ENCODE assay signal across 8 cellular contexts in the genomic region with DNA sequence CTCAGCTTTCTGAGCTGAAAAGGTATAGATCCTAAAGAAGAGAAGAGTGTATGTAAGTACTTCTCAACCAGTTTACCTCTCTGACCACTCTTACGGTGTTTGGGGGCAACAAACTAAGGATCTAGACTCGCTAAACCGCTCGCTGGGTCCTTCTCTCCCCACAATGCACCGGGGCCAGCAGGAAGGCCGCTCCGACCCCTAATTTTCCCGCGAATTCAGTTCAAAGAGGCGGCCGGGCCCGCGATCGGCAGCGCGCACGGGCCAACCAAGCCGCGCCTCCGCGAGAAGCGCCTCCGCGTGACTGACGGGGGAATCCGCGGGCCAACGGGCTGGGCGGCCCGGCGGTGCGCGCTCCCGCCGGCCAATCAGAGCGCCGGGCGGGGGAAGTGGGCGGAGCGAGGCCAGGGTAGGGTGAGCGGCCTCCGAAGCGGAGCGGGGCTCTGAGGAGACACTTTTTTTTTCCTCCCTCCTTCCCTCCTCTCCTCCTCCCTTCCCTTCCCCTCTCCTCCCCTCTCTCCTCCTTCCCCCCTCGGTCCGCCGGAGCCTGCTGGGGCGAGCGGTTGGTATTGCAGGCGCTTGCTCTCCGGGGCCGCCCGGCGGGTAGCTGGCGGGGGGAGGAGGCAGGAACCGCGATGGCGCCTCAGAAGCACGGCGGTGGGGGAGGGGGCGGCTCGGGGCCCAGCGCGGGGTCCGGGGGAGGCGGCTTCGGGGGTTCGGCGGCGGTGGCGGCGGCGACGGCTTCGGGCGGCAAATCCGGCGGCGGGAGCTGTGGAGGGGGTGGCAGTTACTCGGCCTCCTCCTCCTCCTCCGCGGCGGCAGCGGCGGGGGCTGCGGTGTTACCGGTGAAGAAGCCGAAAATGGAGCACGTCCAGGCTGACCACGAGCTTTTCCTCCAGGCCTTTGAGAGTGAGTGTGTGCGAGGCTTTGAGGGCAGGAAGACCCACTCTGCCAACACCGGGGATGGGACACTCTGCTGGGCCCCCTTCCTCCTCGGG. TPM values are rescaled to one million over a fixed set of nuclear protein-coding genes. Genes with fewer than 3 reads are reported as not detected.
A peak's percentile ranks its signal among the peaks of the same experiment; 100 is the strongest.
DNase-seq lines count a peak whose midpoint lies in the region; ATAC-seq, FAIRE-seq and TF ChIP-seq lines count a peak whose summit lies in the region.
"Not testable (repeated sequence)": the region's sequence is repeated elsewhere in the genome, so short reads cannot be mapped to it uniquely, and the experiment has no call there.

A gene (plus strand): TSS at position 393 of the 995 bp plus-strand sequence. CDS start 240 bp downstream, at position 633.

- TF ChIP-seq CTCF in parathyroid adenoma (IDR thresholded peaks at IDR 0.05), result not testable (repeated sequence)

- DNase-seq in GM12891 (ENCODE audit: insufficient read length, low spot score), result not testable (repeated sequence)
- DNase-seq in NCI-H1436 treated with DMSO at 0.1 percent for 48 hours (lab: John Stamatoyannopoulos, UW), result peak; percentile 64
- DNase-seq in T follicular helper cell (ENCODE audit: low read depth), result peak; percentile 77
- DNase-seq in activated naive CD8-positive, alpha-beta T cell treated with anti-CD3 and anti-CD28 coated beads, Interleukin-2, amount 10 ng/mL, durations not matched to agents 7 days and 5 days, result peak; percentile 92
- DNase-seq in cardiac septum (ENCODE audit: low spot score), result peak; percentile 93

- peaks cover 14% of the 10 kb centered on the region for H3K4me1 Mint-ChIP-seq in activated naive CD8-positive, alpha-beta T cell treated with anti-CD3 and anti-CD28 coated beads, Interleukin-2, amount 10 ng/mL, durations not matched to agents 7 days and 5 days

- H3K4me1 ChIP-seq in parathyroid adenoma; thymus (ENCODE audit: control insufficient read depth, insufficient read depth, low read length): not testable (repeated sequence)

- H3K27ac Mint-ChIP-seq in activated naive CD8-positive, alpha-beta T cell treated with anti-CD3 and anti-CD28 coated beads, Interleukin-2, amount 10 ng/mL, durations not matched to agents 7 days and 5 days, result peak within 1 kb of the TSS; percentile 83

- not testable (repeated sequence) for H3K36me3 Mint-ChIP-seq in activated naive CD8-positive, alpha-beta T cell treated with anti-CD3 and anti-CD28 coated beads, Interleukin-2, amount 10 ng/mL, durations not matched to agents 7 days and 5 days

- peak within 1 kb of the TSS; percentile 86 for H3K4me3 Mint-ChIP-seq in activated naive CD8-positive, alpha-beta T cell treated with anti-CD3 and anti-CD28 coated beads, Interleukin-2, amount 10 ng/mL, durations not matched to agents 7 days and 5 days

- not testable (repeated sequence) for H3K27me3 ChIP-seq in parathyroid adenoma (ENCODE audit: control insufficient read depth, insufficient read depth, low read length); thymus (ENCODE audit: control insufficient read depth, insufficient read depth)

- POLR2A ChIA-PET in activated naive CD8-positive, alpha-beta T cell treated with anti-CD3 and anti-CD28 coated beads, Interleukin-2, amount 10 ng/mL, durations not matched to agents 7 days and 5 days (lab: Charles Lee), result interaction anchor here (0.6 to 1.2 kb wide), 7 partner anchors 25 to 412 kb away, joined by 3 to 8 read pairs (median 4); a partner anchor contains a TSS

- H2AFZ ChIP-seq in parathyroid adenoma, result peak within 1 kb of the TSS; percentile 97

- H3K9ac ChIP-seq in parathyroid adenoma, result not testable (repeated sequence)

- not testable (repeated sequence) for H3K79me2 ChIP-seq in parathyroid adenoma

- intact Hi-C loops in cardiac septum (cut with DNase I), result not testable (repeated sequence)

- ATAC-seq in HG02798 (IDR thresholded peaks at IDR 0.05; ENCODE audit: poor library complexity, unreplicated experiment), result peak; percentile 98
- peak; percentile 96 for ATAC-seq in activated naive CD8-positive, alpha-beta T cell treated with anti-CD3 and anti-CD28 coated beads, Interleukin-2, amount 10 ng/mL, durations not matched to agents 7 days and 5 days (ENCODE audit: low read depth)

- peak within 1 kb of the TSS; percentile 83 for H3K4me3 ChIP-seq in parathyroid adenoma (ENCODE audit: low read depth, low read length)
- peak within 1 kb of the TSS; percentile 82 for H3K4me3 ChIP-seq in thymus (ENCODE audit: low read length)

- H3K4me2 ChIP-seq in parathyroid adenoma (ENCODE audit: low read length), result peak within 1 kb of the TSS; percentile 58

- WGBS in thymus, result under 1% methylated on average over 91 of the region's 93 CpGs

- peak; percentile 100 for FAIRE-seq in GM12891 (lab: Jason Lieb, UNC)

- peak; percentile 70; the same call in 1 of the 2 replicates for TF ChIP-seq POLR2A in GM12891 (IDR thresholded peaks at IDR 0.05; ENCODE audit: low read depth, low read length)

- peak within 1 kb of the TSS; percentile 65 for H3K27ac ChIP-seq in parathyroid adenoma
- H3K27ac ChIP-seq in thymus (ENCODE audit: low read depth), result peak within 1 kb of the TSS; percentile 96

- H3K9me3 ChIP-seq in parathyroid adenoma (ENCODE audit: control insufficient read depth, low read length); thymus (ENCODE audit: control insufficient read depth): not testable (repeated sequence)

- not testable (repeated sequence) for H3K36me3 ChIP-seq in parathyroid adenoma (ENCODE audit: control insufficient read depth, insufficient read depth, low read length); thymus (ENCODE audit: control insufficient read depth, insufficient read depth)

- H3K9me3 Mint-ChIP-seq in activated naive CD8-positive, alpha-beta T cell treated with anti-CD3 and anti-CD28 coated beads, Interleukin-2, amount 10 ng/mL, durations not matched to agents 7 days and 5 days, result not testable (repeated sequence)

- H3K27me3 Mint-ChIP-seq in activated naive CD8-positive, alpha-beta T cell treated with anti-CD3 and anti-CD28 coated beads, Interleukin-2, amount 10 ng/mL, durations not matched to agents 7 days and 5 days, result not testable (repeated sequence)

TF ChIP-seq in GM12891, 5 proteins besides CTCF, POLR2A, EP300 and RAD21:
- TF ChIP-seq TAF1 (IDR thresholded peaks at IDR 0.05; ENCODE audit: low read depth, low read length) (0 out of 2 replicates have a peak, but pooled peaks have one; percentile 46), POLR2AphosphoS5 (IDR thresholded peaks at IDR 0.05; ENCODE audit: low read depth, low read length) (peak; percentile 60; the same call in 1 of the 2 replicates)
TF ChIP-seq in GM12891: peak in this region for 2; not testable (repeated sequence) for 3.

RNA-seq across cellular contexts. Expression of the gene that starts here (rescaled TPM):
- polyA plus RNA-seq in GM12891 (2012; ENCODE audit: low read depth, missing spikeins), result 18.2 TPM
- total RNA-seq in activated naive CD8-positive, alpha-beta T cell treated with anti-CD3 and anti-CD28 coated beads, Interleukin-2, amount 10 ng/mL, durations not matched to agents 7 days and 5 days, result 10 to 100 TPM; 56.5 to 58.1 TPM
- total RNA-seq in cardiac septum, result 14.7 TPM
- polyA plus RNA-seq in thymus, result 33.0 TPM
